1 cellular context compared by ENCODE assay signal in the genomic region with DNA sequence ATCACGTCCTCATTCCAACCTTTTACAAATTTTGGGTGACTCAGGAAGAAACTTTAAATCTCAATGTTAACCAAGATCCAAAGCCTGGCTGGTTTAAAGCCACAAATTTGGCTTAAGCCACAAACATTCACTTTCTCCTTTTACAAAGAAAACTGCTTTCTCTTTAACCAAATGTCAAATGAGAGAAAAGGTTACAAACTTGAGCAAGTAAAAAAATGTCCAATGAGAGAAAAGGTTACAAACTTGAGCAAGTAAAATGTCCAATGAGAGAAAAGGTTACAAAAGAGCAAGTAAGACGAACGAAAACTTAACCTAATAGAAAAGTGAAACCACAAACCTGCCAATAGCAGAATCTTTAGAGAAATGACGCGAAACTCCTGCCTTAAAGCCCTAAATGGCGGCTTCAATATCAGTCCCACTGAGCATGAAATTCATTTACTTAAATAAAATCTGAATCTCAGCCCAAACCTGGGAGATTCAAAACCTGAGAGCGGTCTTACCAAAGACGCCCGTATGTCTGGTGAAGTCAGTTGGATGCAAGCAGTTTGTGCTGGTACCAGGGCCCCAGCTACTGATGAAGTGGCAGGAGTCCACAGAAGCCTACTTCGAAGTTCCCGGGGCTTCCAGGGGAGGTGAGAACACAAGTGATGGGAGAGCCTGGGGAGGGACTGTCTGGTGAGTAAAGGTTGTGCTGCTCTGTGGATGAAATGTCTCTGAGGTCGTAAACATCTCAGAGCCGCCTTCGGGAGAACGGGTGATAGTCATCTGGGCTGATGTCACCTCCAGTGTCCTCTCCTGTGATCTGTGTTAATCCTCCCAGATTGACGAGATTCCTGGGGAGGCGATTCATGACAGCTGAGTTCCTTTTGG.
TF ChIP-seq lines count a peak whose summit lies in the region.

No MANE protein-coding gene starts in this region.

TF ChIP-seq in K562, 482 proteins besides CTCF, POLR2A, EP300 and RAD21 (continued from another document and continues in another):
- TF ChIP-seq, protein P1, sequence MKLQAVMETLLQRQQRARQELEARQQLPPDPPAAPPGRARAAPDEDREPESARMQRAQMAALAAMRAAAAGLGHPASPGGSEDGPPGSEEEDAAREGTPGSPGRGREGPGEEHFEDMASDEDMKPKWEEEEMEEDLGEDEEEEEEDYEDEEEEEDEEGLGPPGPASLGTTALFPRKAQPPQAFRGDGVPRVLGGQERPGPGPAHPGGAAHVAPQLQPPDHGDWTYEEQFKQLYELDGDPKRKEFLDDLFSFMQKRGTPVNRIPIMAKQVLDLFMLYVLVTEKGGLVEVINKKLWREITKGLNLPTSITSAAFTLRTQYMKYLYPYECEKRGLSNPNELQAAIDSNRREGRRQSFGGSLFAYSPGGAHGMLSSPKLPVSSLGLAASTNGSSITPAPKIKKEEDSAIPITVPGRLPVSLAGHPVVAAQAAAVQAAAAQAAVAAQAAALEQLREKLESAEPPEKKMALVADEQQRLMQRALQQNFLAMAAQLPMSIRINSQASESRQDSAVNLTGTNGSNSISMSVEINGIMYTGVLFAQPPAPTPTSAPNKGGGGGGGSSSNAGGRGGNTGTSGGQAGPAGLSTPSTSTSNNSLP (IDR thresholded peaks at IDR 0.05; ENCODE audit: borderline replicate concordance, low read depth, low read length), result no peak
- TF ChIP-seq BDP1 (IDR thresholded peaks at IDR 0.05; ENCODE audit: insufficient read depth, insufficient read length) (no peak), NR3C1 (CRISPR knock-in tag; IDR thresholded peaks at IDR 0.05) (no peak), TSC22D4 (tag; IDR thresholded peaks at IDR 0.05) (no peak), CREM (IDR thresholded peaks at IDR 0.05; ENCODE audit: low read depth) (peak; percentile 16; the same call in 1 of the 2 replicates), GABPA (tag; conservative IDR thresholded peaks at IDR 0.05; ENCODE audit: low read depth) (peak; percentile 46; the same call in 1 of the 2 replicates), RCOR1 (IDR thresholded peaks at IDR 0.05; ENCODE audit: borderline replicate concordance in 1 of 2, low read depth in 2 of 2, low read length in 2 of 2) (peak in 1 of 2 experiments; percentile 69; a peak in 1 of 4 replicates), ZNF76 (CRISPR knock-in tag; IDR thresholded peaks at IDR 0.05; ENCODE audit: borderline replicate concordance) (no peak), ARNT (IDR thresholded peaks at IDR 0.05) (0 out of 4 replicates have a peak, but pooled peaks of 1 of the 2 experiments have one; percentile 74), ZNF408 (CRISPR knock-in tag; IDR thresholded peaks at IDR 0.05; ENCODE audit: low read depth) (no peak), NFYB (IDR thresholded peaks at IDR 0.05; ENCODE audit: extremely low read depth, insufficient read length) (no peak), ZNF778 (CRISPR knock-in tag; IDR thresholded peaks at IDR 0.05) (0 out of 2 replicates have a peak, but pooled peaks have one; percentile 55), RBBP5 (IDR thresholded peaks at IDR 0.05; ENCODE audit: borderline replicate concordance, insufficient read depth, low read length, poor library complexity, severe bottlenecking) (no peak), ZFX (CRISPR knock-in tag; IDR thresholded peaks at IDR 0.05) (0 out of 2 replicates have a peak, but pooled peaks have one; percentile 18), CHD1 (IDR thresholded peaks at IDR 0.05; ENCODE audit: low read length) (no peak), CTBP1 (IDR thresholded peaks at IDR 0.05; ENCODE audit: borderline replicate concordance) (peak; percentile 94), JUND (IDR thresholded peaks at IDR 0.05; ENCODE audit: borderline replicate concordance, low read depth, low read length) (peak; percentile 80; the same call in 1 of the 2 replicates), JUND (tag; IDR thresholded peaks at IDR 0.05; ENCODE audit: borderline replicate concordance, low read depth, low read length) (peak; percentile 84; the same call in 2 of the 3 replicates), MAZ (CRISPR knock-in tag; conservative IDR thresholded peaks at IDR 0.05 in 1 of 2, IDR thresholded peaks at IDR 0.05 in 1 of 2) (peak in 1 of 2 experiments; percentile 8; a peak in 1 of 4 replicates), FOS (IDR thresholded peaks at IDR 0.05; ENCODE audit: extremely low read depth, insufficient read length) (peak; percentile 67), NFRKB (IDR thresholded peaks at IDR 0.05; ENCODE audit: low read depth) (peak; percentile 38; the same call in 1 of the 2 replicates), MEIS2 (IDR thresholded peaks at IDR 0.05; ENCODE audit: partially characterized antibody) (peak; percentile 63), BRCA1 (IDR thresholded peaks at IDR 0.05) (no peak), BRCA1 (CRISPR knock-in tag; IDR thresholded peaks at IDR 0.05) (no peak), JUN (IDR thresholded peaks at IDR 0.05; ENCODE audit: borderline replicate concordance, low read depth, low read length) (peak; percentile 49), JUN (CRISPR knock-in tag; IDR thresholded peaks at IDR 0.05; ENCODE audit: borderline replicate concordance) (no peak), FOSL1 (tag; conservative IDR thresholded peaks at IDR 0.05) (0 out of 2 replicates have a peak, but pooled peaks have one; percentile 10), BRF1 (IDR thresholded peaks at IDR 0.05; ENCODE audit: borderline replicate concordance, extremely low read depth, insufficient read length) (no peak), SMARCC2 (IDR thresholded peaks at IDR 0.05; ENCODE audit: low read depth) (peak; percentile 63; the same call in 1 of the 2 replicates), KDM2B (CRISPR knock-in tag; IDR thresholded peaks at IDR 0.05) (no peak), ZNF780A (CRISPR knock-in tag; IDR thresholded peaks at IDR 0.05) (no peak), ZNF174 (CRISPR knock-in tag; IDR thresholded peaks at IDR 0.05) (no peak), FOXM1 (IDR thresholded peaks at IDR 0.05; ENCODE audit: low read depth) (no peak; the same call in 1 of the 2 replicates), FOXM1 (CRISPR knock-in tag; IDR thresholded peaks at IDR 0.05; ENCODE audit: low read depth) (no peak), ETV1 (tag; conservative IDR thresholded peaks at IDR 0.05; ENCODE audit: low read depth) (no peak), SNRNP70 (optimal IDR thresholded peaks at IDR 0.05; ENCODE audit: low read depth, low read length) (no peak)
- TF ChIP-seq, protein P2, sequence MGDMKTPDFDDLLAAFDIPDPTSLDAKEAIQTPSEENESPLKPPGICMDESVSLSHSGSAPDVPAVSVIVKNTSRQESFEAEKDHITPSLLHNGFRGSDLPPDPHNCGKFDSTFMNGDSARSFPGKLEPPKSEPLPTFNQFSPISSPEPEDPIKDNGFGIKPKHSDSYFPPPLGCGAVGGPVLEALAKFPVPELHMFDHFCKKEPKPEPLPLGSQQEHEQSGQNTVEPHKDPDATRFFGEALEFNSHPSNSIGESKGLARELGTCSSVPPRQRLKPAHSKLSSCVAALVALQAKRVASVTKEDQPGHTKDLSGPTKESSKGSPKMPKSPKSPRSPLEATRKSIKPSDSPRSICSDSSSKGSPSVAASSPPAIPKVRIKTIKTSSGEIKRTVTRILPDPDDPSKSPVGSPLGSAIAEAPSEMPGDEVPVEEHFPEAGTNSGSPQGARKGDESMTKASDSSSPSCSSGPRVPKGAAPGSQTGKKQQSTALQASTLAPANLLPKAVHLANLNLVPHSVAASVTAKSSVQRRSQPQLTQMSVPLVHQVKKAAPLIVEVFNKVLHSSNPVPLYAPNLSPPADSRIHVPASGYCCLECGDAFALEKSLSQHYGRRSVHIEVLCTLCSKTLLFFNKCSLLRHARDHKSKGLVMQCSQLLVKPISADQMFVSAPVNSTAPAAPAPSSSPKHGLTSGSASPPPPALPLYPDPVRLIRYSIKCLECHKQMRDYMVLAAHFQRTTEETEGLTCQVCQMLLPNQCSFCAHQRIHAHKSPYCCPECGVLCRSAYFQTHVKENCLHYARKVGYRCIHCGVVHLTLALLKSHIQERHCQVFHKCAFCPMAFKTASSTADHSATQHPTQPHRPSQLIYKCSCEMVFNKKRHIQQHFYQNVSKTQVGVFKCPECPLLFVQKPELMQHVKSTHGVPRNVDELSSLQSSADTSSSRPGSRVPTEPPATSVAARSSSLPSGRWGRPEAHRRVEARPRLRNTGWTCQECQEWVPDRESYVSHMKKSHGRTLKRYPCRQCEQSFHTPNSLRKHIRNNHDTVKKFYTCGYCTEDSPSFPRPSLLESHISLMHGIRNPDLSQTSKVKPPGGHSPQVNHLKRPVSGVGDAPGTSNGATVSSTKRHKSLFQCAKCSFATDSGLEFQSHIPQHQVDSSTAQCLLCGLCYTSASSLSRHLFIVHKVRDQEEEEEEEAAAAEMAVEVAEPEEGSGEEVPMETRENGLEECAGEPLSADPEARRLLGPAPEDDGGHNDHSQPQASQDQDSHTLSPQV (IDR thresholded peaks at IDR 0.05), result no peak
- TF ChIP-seq, protein P3, sequence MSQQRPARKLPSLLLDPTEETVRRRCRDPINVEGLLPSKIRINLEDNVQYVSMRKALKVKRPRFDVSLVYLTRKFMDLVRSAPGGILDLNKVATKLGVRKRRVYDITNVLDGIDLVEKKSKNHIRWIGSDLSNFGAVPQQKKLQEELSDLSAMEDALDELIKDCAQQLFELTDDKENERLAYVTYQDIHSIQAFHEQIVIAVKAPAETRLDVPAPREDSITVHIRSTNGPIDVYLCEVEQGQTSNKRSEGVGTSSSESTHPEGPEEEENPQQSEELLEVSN (IDR thresholded peaks at IDR 0.05; ENCODE audit: borderline replicate concordance in 1 of 2, extremely low read depth in 1 of 2, insufficient read depth in 1 of 2, insufficient read length in 1 of 2, low read depth in 1 of 2, low read length in 1 of 2, poor library complexity in 1 of 2, severe bottlenecking in 1 of 2), result peak in 1 of 2 experiments; percentile 8
- TF ChIP-seq, protein P4, sequence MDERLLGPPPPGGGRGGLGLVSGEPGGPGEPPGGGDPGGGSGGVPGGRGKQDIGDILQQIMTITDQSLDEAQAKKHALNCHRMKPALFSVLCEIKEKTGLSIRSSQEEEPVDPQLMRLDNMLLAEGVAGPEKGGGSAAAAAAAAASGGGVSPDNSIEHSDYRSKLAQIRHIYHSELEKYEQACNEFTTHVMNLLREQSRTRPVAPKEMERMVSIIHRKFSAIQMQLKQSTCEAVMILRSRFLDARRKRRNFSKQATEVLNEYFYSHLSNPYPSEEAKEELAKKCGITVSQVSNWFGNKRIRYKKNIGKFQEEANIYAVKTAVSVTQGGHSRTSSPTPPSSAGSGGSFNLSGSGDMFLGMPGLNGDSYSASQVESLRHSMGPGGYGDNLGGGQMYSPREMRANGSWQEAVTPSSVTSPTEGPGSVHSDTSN (CRISPR knock-in tag; IDR thresholded peaks at IDR 0.05; ENCODE audit: low read depth), result no peak
- TF ChIP-seq, protein P4 (tag; conservative IDR thresholded peaks at IDR 0.05; ENCODE audit: low read depth), result 0 out of 2 replicates have a peak, but pooled peaks have one; percentile 32
- TF ChIP-seq, protein P5, sequence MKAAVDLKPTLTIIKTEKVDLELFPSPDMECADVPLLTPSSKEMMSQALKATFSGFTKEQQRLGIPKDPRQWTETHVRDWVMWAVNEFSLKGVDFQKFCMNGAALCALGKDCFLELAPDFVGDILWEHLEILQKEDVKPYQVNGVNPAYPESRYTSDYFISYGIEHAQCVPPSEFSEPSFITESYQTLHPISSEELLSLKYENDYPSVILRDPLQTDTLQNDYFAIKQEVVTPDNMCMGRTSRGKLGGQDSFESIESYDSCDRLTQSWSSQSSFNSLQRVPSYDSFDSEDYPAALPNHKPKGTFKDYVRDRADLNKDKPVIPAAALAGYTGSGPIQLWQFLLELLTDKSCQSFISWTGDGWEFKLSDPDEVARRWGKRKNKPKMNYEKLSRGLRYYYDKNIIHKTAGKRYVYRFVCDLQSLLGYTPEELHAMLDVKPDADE (conservative IDR thresholded peaks at IDR 0.05; ENCODE audit: control insufficient read depth, low read depth, low read length), result no peak
- TF ChIP-seq, protein P6, sequence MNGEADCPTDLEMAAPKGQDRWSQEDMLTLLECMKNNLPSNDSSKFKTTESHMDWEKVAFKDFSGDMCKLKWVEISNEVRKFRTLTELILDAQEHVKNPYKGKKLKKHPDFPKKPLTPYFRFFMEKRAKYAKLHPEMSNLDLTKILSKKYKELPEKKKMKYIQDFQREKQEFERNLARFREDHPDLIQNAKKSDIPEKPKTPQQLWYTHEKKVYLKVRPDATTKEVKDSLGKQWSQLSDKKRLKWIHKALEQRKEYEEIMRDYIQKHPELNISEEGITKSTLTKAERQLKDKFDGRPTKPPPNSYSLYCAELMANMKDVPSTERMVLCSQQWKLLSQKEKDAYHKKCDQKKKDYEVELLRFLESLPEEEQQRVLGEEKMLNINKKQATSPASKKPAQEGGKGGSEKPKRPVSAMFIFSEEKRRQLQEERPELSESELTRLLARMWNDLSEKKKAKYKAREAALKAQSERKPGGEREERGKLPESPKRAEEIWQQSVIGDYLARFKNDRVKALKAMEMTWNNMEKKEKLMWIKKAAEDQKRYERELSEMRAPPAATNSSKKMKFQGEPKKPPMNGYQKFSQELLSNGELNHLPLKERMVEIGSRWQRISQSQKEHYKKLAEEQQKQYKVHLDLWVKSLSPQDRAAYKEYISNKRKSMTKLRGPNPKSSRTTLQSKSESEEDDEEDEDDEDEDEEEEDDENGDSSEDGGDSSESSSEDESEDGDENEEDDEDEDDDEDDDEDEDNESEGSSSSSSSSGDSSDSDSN (IDR thresholded peaks at IDR 0.05; ENCODE audit: borderline replicate concordance in 1 of 2, low read depth in 2 of 2, low read length in 2 of 2), result peak in 1 of 2 experiments; percentile 70; a peak in 1 of 4 replicates
- TF ChIP-seq, protein P7, sequence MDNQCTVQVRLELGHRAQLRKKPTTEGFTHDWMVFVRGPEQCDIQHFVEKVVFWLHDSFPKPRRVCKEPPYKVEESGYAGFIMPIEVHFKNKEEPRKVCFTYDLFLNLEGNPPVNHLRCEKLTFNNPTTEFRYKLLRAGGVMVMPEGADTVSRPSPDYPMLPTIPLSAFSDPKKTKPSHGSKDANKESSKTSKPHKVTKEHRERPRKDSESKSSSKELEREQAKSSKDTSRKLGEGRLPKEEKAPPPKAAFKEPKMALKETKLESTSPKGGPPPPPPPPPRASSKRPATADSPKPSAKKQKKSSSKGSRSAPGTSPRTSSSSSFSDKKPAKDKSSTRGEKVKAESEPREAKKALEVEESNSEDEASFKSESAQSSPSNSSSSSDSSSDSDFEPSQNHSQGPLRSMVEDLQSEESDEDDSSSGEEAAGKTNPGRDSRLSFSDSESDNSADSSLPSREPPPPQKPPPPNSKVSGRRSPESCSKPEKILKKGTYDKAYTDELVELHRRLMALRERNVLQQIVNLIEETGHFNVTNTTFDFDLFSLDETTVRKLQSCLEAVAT (IDR thresholded peaks at IDR 0.05), result peak; percentile 63 to 77; a peak in 2 of 4 replicates
- TF ChIP-seq, protein P8, sequence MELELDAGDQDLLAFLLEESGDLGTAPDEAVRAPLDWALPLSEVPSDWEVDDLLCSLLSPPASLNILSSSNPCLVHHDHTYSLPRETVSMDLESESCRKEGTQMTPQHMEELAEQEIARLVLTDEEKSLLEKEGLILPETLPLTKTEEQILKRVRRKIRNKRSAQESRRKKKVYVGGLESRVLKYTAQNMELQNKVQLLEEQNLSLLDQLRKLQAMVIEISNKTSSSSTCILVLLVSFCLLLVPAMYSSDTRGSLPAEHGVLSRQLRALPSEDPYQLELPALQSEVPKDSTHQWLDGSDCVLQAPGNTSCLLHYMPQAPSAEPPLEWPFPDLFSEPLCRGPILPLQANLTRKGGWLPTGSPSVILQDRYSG (tag; conservative IDR thresholded peaks at IDR 0.05; ENCODE audit: low read depth), result no peak
